31 cellular contexts compared by ENCODE assay signal in the genomic region with DNA sequence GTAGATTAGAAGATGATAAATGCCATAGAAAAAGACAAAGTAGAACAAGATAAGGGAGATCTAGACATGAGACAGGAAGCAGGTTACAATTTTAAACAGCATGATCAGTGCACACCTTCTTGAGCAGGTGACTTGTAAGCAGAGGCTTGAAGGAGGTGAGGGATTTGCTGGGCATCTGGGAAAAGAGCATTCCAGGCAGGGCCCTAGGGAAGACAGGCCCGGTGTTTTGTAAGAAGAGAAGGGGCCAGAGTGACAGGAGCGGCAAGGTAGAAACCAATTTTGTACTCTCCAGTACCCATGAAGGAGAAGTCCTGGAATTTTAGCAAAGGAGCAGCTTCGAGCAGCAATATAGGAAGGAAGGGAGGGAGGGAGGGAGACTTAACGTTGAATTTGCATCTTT.
"Had no signal": no experiment of that assay in that cellular context is flagged by ENCODE, and none has a peak within 500 bp of the region (broad histone marks: within the 10 kb centered on the region; RNA-seq: fewer than 3 reads in every experiment).

No MANE protein-coding gene starts in this region.

- H2AFZ ChIP-seq: parathyroid adenoma had no signal

- H3K4me3 ChIP-seq: dorsolateral prefrontal cortex, esophagus muscularis mucosa, gastroesophageal sphincter, heart right ventricle, lung, mucosa of descending colon, right lobe of liver, thoracic aorta, tibial nerve, upper lobe of left lung had no signal

- H3K36me3 ChIP-seq: esophagus muscularis mucosa, gastroesophageal sphincter, heart right ventricle, right lobe of liver, thoracic aorta, tibial nerve, upper lobe of left lung had no signal

- H3K27ac ChIP-seq: dorsolateral prefrontal cortex, esophagus muscularis mucosa, foreskin keratinocyte, gastroesophageal sphincter, heart right ventricle, parathyroid adenoma, right lobe of liver, thoracic aorta, tibial nerve, upper lobe of left lung had no signal

- H3K4me1 Mint-ChIP-seq: immature natural killer cell; memory B cell; naive B cell; neural crest cell; stimulated activated naive B cell treated with anti-CD40 and anti-IgM and Interleukin-4, amounts not matched to agents 10 μg/mL and 1 μg/mL and 100 μg/mL, for 72 hours had no signal

- H3K4me3 Mint-ChIP-seq: immature natural killer cell; memory B cell; mesothelial cell of epicardium; naive B cell; natural killer cell treated with Interleukin-12 subunit alpha and Interleukin-12 subunit beta and Interleukin-15 and Interleukin-18, amount 100 ng/mL, for 72 hours; neural crest cell; stimulated activated naive B cell treated with anti-CD40 and anti-IgM and Interleukin-4, amounts not matched to agents 10 μg/mL and 1 μg/mL and 100 μg/mL, for 72 hours; stimulated activated naive CD8-positive, alpha-beta T cell treated with anti-CD3 and anti-CD28 coated beads, Interleukin-15, Interleukin-2, amounts not matched to agents 100 ng/mL and 50 ng/mL, for 24 hours had no signal

- H3K36me3 Mint-ChIP-seq: immature natural killer cell; memory B cell; mesothelial cell of epicardium; naive B cell; natural killer cell treated with Interleukin-12 subunit alpha and Interleukin-12 subunit beta and Interleukin-15 and Interleukin-18, amount 100 ng/mL, for 72 hours; stimulated activated naive B cell treated with anti-CD40 and anti-IgM and Interleukin-4, amounts not matched to agents 10 μg/mL and 1 μg/mL and 100 μg/mL, for 72 hours had no signal

- H3K27me3 ChIP-seq: dorsolateral prefrontal cortex, esophagus muscularis mucosa, foreskin keratinocyte, gastroesophageal sphincter, heart right ventricle, right lobe of liver, tibial nerve, upper lobe of left lung had no signal

- H3K9me3 ChIP-seq: esophagus muscularis mucosa, gastroesophageal sphincter, heart right ventricle, mucosa of descending colon, right lobe of liver, thoracic aorta, tibial nerve, upper lobe of left lung had no signal

- H3K9me3 Mint-ChIP-seq: neural crest cell; stimulated activated naive B cell treated with anti-CD40 and anti-IgM and Interleukin-4, amounts not matched to agents 10 μg/mL and 1 μg/mL and 100 μg/mL, for 72 hours had no signal

- H3K4me1 ChIP-seq: esophagus muscularis mucosa, foreskin keratinocyte, gastroesophageal sphincter, heart right ventricle, parathyroid adenoma, right lobe of liver, tibial nerve, upper lobe of left lung had no signal

- H3K79me2 ChIP-seq: parathyroid adenoma had no signal

- ATAC-seq: foreskin keratinocyte; gastroesophageal sphincter; heart right ventricle; left lobe of liver; mucosa of descending colon; natural killer cell treated with Interleukin-12 subunit alpha and Interleukin-12 subunit beta and Interleukin-15 and Interleukin-18, amount 100 ng/mL, for 72 hours; right lobe of liver; stimulated activated naive B cell treated with anti-CD40 and anti-IgM and Interleukin-4, amounts not matched to agents 10 μg/mL and 1 μg/mL and 100 μg/mL, for 72 hours had no signal

- H3K27ac Mint-ChIP-seq: immature natural killer cell; memory B cell; mesothelial cell of epicardium; naive B cell; natural killer cell treated with Interleukin-12 subunit alpha and Interleukin-12 subunit beta and Interleukin-15 and Interleukin-18, amount 100 ng/mL, for 72 hours; progenitor cell of endocrine pancreas; stimulated activated naive B cell treated with anti-CD40 and anti-IgM and Interleukin-4, amounts not matched to agents 10 μg/mL and 1 μg/mL and 100 μg/mL, for 72 hours; stimulated activated naive CD8-positive, alpha-beta T cell treated with anti-CD3 and anti-CD28 coated beads, Interleukin-15, Interleukin-2, amounts not matched to agents 100 ng/mL and 50 ng/mL, for 24 hours had no signal

- H3K27me3 Mint-ChIP-seq: memory B cell; naive B cell; natural killer cell treated with Interleukin-12 subunit alpha and Interleukin-12 subunit beta and Interleukin-15 and Interleukin-18, amount 100 ng/mL, for 72 hours; stimulated activated naive B cell treated with anti-CD40 and anti-IgM and Interleukin-4, amounts not matched to agents 10 μg/mL and 1 μg/mL and 100 μg/mL, for 72 hours; stimulated activated naive CD8-positive, alpha-beta T cell treated with anti-CD3 and anti-CD28 coated beads, Interleukin-15, Interleukin-2, amounts not matched to agents 100 ng/mL and 50 ng/mL, for 24 hours had no signal

- DNase-seq: cortex of kidney; dorsolateral prefrontal cortex; effector CD4-positive, alpha-beta T cell; foreskin keratinocyte; heart right ventricle; hippocampal formation; immature natural killer cell; kidney; mucosa of descending colon; naive B cell; right lobe of liver; small intestine; stimulated activated CD4-positive, alpha-beta T cell treated with anti-CD3 and anti-CD28 coated beads, Interleukin-15, amount 100 ng/mL, for 24 hours; stimulated activated CD4-positive, alpha-beta T cell treated with anti-CD3 and anti-CD28 coated beads, Interleukin-2, amount 100 ng/mL, for 48 hours; stimulated activated naive B cell treated with anti-CD40 and anti-IgM and Interleukin-4, amounts not matched to agents 10 μg/mL and 1 μg/mL and 100 μg/mL, for 72 hours; upper lobe of left lung had no signal

- H3K9ac ChIP-seq: parathyroid adenoma had no signal

- FAIRE-seq: endothelial cell of umbilical vein, kidney, small intestine, urothelium cell line had no signal
